1 cellular context compared by ENCODE assay signal in genomic region chr2:20560891-20561702, GRCh38.
TF ChIP-seq lines count a peak whose summit lies in the region.

No MANE protein-coding gene starts in this region.

TF ChIP-seq in H1, 55 proteins besides CTCF, POLR2A, EP300 and RAD21:
- TF ChIP-seq TCF12 (IDR thresholded peaks at IDR 0.05; ENCODE audit: low read depth, low read length) = no peak
